ENCODE assay signal across 20 cellular contexts in genomic region chr12:89357297-89357730, GRCh38. TPM values are rescaled to one million over a fixed set of nuclear protein-coding genes. Genes with fewer than 3 reads are reported as not detected.
DNase-seq lines count a peak whose midpoint lies in the region; ATAC-seq and TF ChIP-seq lines count a peak whose summit lies in the region.
"Had no signal": no experiment of that assay in that cellular context is flagged by ENCODE, and none has a peak within 500 bp of the region (broad histone marks: within the 10 kb centered on the region; RNA-seq: fewer than 3 reads in every experiment).

No MANE protein-coding gene starts in this region.

- no peaks in the 10 kb centered on the region for H3K9me3 Mint-ChIP-seq in MCF 10A (ENCODE audit: unreplicated experiment)
- H3K9me3 Mint-ChIP-seq: activated B cell treated with CpG ODN at 0.5 μM for 24 hours; activated T-helper 17 cell treated with anti-CD3 and anti-CD28 coated beads, Interleukin-2, amount 50 U/mL, for 72 hours; CD4-positive, CD25-positive, alpha-beta regulatory T cell had no signal

- H3K4me3 Mint-ChIP-seq in MCF 10A (ENCODE audit: unreplicated experiment): no peak overlapping the region
- H3K4me3 Mint-ChIP-seq: activated B cell treated with CpG ODN at 0.5 μM for 24 hours; activated CD8-positive, alpha-beta T cell treated with anti-CD3 and anti-CD28 coated beads, Interleukin-2, amount 10 ng/mL, durations not matched to agents 7 days and 5 days; activated T-helper 17 cell treated with anti-CD3 and anti-CD28 coated beads, Interleukin-2, amount 50 U/mL, for 72 hours; naive thymus-derived CD4-positive, alpha-beta T cell had no signal

- BruUV-seq in MCF 10A (replicated peaks; lab: Mats Ljungman, UMichigan): no TSS peak

- POLR2A ChIA-PET in MCF 10A (lab: Yijun Ruan, JAX): interaction anchor here (1.1 kb wide), 1 partner anchor 91 kb away, joined by 3 read pairs; no protein-coding TSS in a partner anchor

- H3K4me3 ChIP-seq in breast epithelium (no peak overlapping the region), right lobe of liver (peak overlapping the region in 2 of 3 donors; percentile 3 to 5)
- H3K4me3 ChIP-seq: tibial nerve had no signal

- TF ChIP-seq CTCF in breast epithelium (IDR thresholded peaks at IDR 0.05): no peak
- TF ChIP-seq CTCF in MCF 10A (IDR thresholded peaks at IDR 0.05; ENCODE audit: unreplicated experiment): no peak
- no peak for TF ChIP-seq CTCF in right lobe of liver (IDR thresholded peaks at IDR 0.05)

- peaks cover 17% of the 10 kb centered on the region for H3K4me1 Mint-ChIP-seq in MCF 10A (ENCODE audit: insufficient read depth, unreplicated experiment)

- no peaks in the 10 kb centered on the region for H3K27me3 Mint-ChIP-seq in MCF 10A (ENCODE audit: insufficient read depth, unreplicated experiment)
- H3K27me3 Mint-ChIP-seq: activated B cell treated with CpG ODN at 0.5 μM for 24 hours; activated T-helper 17 cell treated with anti-CD3 and anti-CD28 coated beads, Interleukin-2, amount 50 U/mL, for 72 hours had no signal

- no peak overlapping the region for H3K27ac Mint-ChIP-seq in MCF 10A (ENCODE audit: low read depth, unreplicated experiment)
- H3K27ac Mint-ChIP-seq: activated B cell treated with CpG ODN at 0.5 μM for 24 hours; activated CD8-positive, alpha-beta T cell treated with anti-CD3 and anti-CD28 coated beads, Interleukin-2, amount 10 ng/mL, durations not matched to agents 7 days and 5 days; activated T-helper 17 cell treated with anti-CD3 and anti-CD28 coated beads, Interleukin-2, amount 50 U/mL, for 72 hours; CD4-positive, CD25-positive, alpha-beta regulatory T cell; naive thymus-derived CD4-positive, alpha-beta T cell had no signal

- H3K27me3 ChIP-seq in breast epithelium (no peaks in the 10 kb centered on the region), right lobe of liver (no peaks in the 10 kb centered on the region)
- H3K27me3 ChIP-seq: tibial nerve had no signal

- H3K27ac ChIP-seq in breast epithelium: peak overlapping the region; percentile 56 to 98
- peak overlapping the region in 2 of 3 donors; percentile 64 to 99 for H3K27ac ChIP-seq in right lobe of liver
- H3K27ac ChIP-seq: tibial nerve had no signal

- TF ChIP-seq POLR2A in breast epithelium (IDR thresholded peaks at IDR 0.05) (no peak), right lobe of liver (IDR thresholded peaks at IDR 0.05) (peak; percentile 55)

- peaks cover 15% of the 10 kb centered on the region for H3K36me3 Mint-ChIP-seq in MCF 10A (ENCODE audit: insufficient read depth, unreplicated experiment)
- H3K36me3 Mint-ChIP-seq: CD4-positive, CD25-positive, alpha-beta regulatory T cell had no signal

- intact Hi-C loops in breast epithelium (cut with DNase I; ENCODE audit: low total_unique reads): loop anchor here (10.0 kb wide), 1 partner anchor 97 kb away; no protein-coding TSS in a partner anchor
- intact Hi-C loops in MCF 10A (cut with micrococcal nuclease): no loop called here
- intact Hi-C loops in right lobe of liver (cut with DNase I): no loop called here

- H3K4me1 ChIP-seq in breast epithelium: no peaks in the 10 kb centered on the region
- H3K4me1 ChIP-seq in right lobe of liver: peaks cover 0 to 34% (median 11%) of the 10 kb centered on the region in 4 donors

- 14% methylated on average over 6 of the region's 7 CpGs for whole genome bisulfite sequencing in right lobe of liver (ENCODE audit: insufficient coverage, low coverage, low lambda C conversion rate, missing lambda C conversion rate)

- peak; percentile 13 to 50 (median 30) for ATAC-seq in right lobe of liver
- ATAC-seq: activated CD8-positive, alpha-beta T cell treated with anti-CD3 and anti-CD28 coated beads, Interleukin-2, amount 10 ng/mL, durations not matched to agents 7 days and 5 days; activated T-helper 17 cell treated with anti-CD3 and anti-CD28 coated beads, Interleukin-2, amount 50 U/mL, for 72 hours; naive thymus-derived CD4-positive, alpha-beta T cell; Right ventricle myocardium inferior had no signal

- H3K36me3 ChIP-seq in breast epithelium: no peaks in the 10 kb centered on the region
- H3K36me3 ChIP-seq in right lobe of liver: no peaks in the 10 kb centered on the region

- H3K9me3 ChIP-seq in breast epithelium: no peaks in the 10 kb centered on the region
- H3K9me3 ChIP-seq in right lobe of liver: no peaks in the 10 kb centered on the region
- H3K9me3 ChIP-seq: tibial nerve had no signal

- DNase-seq in breast epithelium (ENCODE audit: low spot score in 2 of 2) (no peak), MCF 10A (ENCODE audit: unreplicated experiment) (no peak), cerebellar cortex (ENCODE audit: low spot score) (peak; percentile 78), right lobe of liver (peak; percentile 71 to 89 (median 86)), GM19238 (ENCODE audit: insufficient read length, low spot score) (no peak), T-helper 2 cell (no peak), SW 1271 (lab: John Stamatoyannopoulos, UW) (no peak), NCI-H748 (lab: John Stamatoyannopoulos, UW; ENCODE audit: unreplicated experiment) (no peak)
- DNase-seq: 8988T; activated B cell treated with CpG ODN at 0.5 μM for 24 hours; activated CD8-positive, alpha-beta T cell treated with anti-CD3 and anti-CD28 coated beads, Interleukin-2, amount 10 ng/mL, durations not matched to agents 7 days and 5 days; CD4-positive, CD25-positive, alpha-beta regulatory T cell; cerebellar nuclear complex; naive thymus-derived CD4-positive, alpha-beta T cell; NCI-H1436 treated with DMSO at 0.1 percent for 48 hours; NCI-H226; stimulated activated naive CD4-positive, alpha-beta T cell treated with Interleukin-2 at 50 U/mL for 16 hours had no signal

- CTCF ChIA-PET in MCF 10A (lab: Yijun Ruan, JAX): interaction anchor here (0.6 kb wide), 1 partner anchor 197 kb away, joined by 4 read pairs; no protein-coding TSS in a partner anchor

RNA-seq across cellular contexts. Expression of gene DUSP6, which starts 5.0 kb away (rescaled TPM):
- total RNA-seq in breast epithelium (10 to 100 TPM; 53.8 to 97.5 (median 88.8) TPM), MCF 10A (2022) (99.9 and 149 TPM in 2 replicates), right lobe of liver (100 to 1,000 TPM in 2 of 6 experiments, 10 to 100 TPM in 4; 24.3 to 139 (median 50.4) TPM)

Comparison
In these comparisons a context has a peak if more than half of its experiments do, and no peak if none do; other contexts are left out.
1. DNase-seq: peak in cerebellar cortex (single experiment) and right lobe of liver (3 of 3); none in breast epithelium (0 of 2), MCF 10A (single experiment), GM19238 (single experiment), T-helper 2 cell (0 of 5), SW 1271 (0 of 2) and NCI-H748 (single experiment).
2. H3K4me3 ChIP-seq: peak in right lobe of liver (2 of 3); none in breast epithelium (0 of 3).